1 cellular context compared by ENCODE assay signal in the genomic region with DNA sequence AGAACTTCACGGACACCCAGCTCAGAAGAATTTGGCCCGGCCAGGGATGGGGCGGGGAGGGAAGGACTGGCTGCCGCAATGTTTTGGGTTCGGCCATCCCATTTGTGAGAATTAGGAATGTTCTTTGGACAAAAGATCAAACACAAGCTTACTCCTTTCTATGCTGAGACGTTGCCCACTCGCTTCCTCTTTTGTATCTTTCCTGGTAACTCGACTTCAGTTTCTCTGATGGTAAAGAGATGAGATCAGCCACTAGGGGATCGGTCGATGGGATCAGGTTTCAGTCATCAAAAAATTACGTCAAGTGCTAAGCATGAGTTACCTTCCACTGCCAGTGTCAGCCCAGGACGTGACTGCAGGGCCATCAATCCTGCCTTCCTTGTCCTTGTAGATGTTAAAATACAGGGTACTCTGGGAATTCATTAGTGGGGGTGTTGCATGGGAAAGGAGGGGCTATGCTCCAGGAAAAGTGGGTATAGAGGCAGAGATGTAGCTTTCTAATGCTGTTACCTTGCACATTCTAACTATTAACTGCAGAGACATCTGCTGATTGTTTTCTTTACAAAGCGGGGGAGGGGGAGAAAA.
TF ChIP-seq lines count a peak whose summit lies in the region.

No MANE protein-coding gene starts in this region.

TF ChIP-seq in K562, 482 proteins besides CTCF, POLR2A, EP300 and RAD21 (continued from another document):
- TF ChIP-seq, protein P1, sequence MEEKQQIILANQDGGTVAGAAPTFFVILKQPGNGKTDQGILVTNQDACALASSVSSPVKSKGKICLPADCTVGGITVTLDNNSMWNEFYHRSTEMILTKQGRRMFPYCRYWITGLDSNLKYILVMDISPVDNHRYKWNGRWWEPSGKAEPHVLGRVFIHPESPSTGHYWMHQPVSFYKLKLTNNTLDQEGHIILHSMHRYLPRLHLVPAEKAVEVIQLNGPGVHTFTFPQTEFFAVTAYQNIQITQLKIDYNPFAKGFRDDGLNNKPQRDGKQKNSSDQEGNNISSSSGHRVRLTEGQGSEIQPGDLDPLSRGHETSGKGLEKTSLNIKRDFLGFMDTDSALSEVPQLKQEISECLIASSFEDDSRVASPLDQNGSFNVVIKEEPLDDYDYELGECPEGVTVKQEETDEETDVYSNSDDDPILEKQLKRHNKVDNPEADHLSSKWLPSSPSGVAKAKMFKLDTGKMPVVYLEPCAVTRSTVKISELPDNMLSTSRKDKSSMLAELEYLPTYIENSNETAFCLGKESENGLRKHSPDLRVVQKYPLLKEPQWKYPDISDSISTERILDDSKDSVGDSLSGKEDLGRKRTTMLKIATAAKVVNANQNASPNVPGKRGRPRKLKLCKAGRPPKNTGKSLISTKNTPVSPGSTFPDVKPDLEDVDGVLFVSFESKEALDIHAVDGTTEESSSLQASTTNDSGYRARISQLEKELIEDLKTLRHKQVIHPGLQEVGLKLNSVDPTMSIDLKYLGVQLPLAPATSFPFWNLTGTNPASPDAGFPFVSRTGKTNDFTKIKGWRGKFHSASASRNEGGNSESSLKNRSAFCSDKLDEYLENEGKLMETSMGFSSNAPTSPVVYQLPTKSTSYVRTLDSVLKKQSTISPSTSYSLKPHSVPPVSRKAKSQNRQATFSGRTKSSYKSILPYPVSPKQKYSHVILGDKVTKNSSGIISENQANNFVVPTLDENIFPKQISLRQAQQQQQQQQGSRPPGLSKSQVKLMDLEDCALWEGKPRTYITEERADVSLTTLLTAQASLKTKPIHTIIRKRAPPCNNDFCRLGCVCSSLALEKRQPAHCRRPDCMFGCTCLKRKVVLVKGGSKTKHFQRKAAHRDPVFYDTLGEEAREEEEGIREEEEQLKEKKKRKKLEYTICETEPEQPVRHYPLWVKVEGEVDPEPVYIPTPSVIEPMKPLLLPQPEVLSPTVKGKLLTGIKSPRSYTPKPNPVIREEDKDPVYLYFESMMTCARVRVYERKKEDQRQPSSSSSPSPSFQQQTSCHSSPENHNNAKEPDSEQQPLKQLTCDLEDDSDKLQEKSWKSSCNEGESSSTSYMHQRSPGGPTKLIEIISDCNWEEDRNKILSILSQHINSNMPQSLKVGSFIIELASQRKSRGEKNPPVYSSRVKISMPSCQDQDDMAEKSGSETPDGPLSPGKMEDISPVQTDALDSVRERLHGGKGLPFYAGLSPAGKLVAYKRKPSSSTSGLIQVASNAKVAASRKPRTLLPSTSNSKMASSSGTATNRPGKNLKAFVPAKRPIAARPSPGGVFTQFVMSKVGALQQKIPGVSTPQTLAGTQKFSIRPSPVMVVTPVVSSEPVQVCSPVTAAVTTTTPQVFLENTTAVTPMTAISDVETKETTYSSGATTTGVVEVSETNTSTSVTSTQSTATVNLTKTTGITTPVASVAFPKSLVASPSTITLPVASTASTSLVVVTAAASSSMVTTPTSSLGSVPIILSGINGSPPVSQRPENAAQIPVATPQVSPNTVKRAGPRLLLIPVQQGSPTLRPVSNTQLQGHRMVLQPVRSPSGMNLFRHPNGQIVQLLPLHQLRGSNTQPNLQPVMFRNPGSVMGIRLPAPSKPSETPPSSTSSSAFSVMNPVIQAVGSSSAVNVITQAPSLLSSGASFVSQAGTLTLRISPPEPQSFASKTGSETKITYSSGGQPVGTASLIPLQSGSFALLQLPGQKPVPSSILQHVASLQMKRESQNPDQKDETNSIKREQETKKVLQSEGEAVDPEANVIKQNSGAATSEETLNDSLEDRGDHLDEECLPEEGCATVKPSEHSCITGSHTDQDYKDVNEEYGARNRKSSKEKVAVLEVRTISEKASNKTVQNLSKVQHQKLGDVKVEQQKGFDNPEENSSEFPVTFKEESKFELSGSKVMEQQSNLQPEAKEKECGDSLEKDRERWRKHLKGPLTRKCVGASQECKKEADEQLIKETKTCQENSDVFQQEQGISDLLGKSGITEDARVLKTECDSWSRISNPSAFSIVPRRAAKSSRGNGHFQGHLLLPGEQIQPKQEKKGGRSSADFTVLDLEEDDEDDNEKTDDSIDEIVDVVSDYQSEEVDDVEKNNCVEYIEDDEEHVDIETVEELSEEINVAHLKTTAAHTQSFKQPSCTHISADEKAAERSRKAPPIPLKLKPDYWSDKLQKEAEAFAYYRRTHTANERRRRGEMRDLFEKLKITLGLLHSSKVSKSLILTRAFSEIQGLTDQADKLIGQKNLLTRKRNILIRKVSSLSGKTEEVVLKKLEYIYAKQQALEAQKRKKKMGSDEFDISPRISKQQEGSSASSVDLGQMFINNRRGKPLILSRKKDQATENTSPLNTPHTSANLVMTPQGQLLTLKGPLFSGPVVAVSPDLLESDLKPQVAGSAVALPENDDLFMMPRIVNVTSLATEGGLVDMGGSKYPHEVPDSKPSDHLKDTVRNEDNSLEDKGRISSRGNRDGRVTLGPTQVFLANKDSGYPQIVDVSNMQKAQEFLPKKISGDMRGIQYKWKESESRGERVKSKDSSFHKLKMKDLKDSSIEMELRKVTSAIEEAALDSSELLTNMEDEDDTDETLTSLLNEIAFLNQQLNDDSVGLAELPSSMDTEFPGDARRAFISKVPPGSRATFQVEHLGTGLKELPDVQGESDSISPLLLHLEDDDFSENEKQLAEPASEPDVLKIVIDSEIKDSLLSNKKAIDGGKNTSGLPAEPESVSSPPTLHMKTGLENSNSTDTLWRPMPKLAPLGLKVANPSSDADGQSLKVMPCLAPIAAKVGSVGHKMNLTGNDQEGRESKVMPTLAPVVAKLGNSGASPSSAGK (IDR thresholded peaks at IDR 0.05): peak; percentile 58; the same call in 1 of the 2 replicates
- TF ChIP-seq TFAP4 (CRISPR knock-in tag; IDR thresholded peaks at IDR 0.05; ENCODE audit: borderline replicate concordance) (no peak), IRF9 (tag; IDR thresholded peaks at IDR 0.05) (no peak), RBBP5 (IDR thresholded peaks at IDR 0.05; ENCODE audit: borderline replicate concordance, insufficient read depth, low read length, poor library complexity, severe bottlenecking) (peak; percentile 64), ZNF644 (tag; IDR thresholded peaks at IDR 0.05; ENCODE audit: low read depth) (no peak), ZNF12 (CRISPR knock-in tag; IDR thresholded peaks at IDR 0.05) (no peak), ZEB2 (IDR thresholded peaks at IDR 0.05) (peak; percentile 80), PBX2 (CRISPR knock-in tag; IDR thresholded peaks at IDR 0.05; ENCODE audit: low read depth) (no peak), PBX2 (tag; conservative IDR thresholded peaks at IDR 0.05; ENCODE audit: low read depth) (peak; percentile 92), MEIS2 (IDR thresholded peaks at IDR 0.05; ENCODE audit: partially characterized antibody) (peak; percentile 93), POLR2H (tag; IDR thresholded peaks at IDR 0.05; ENCODE audit: low read depth) (0 out of 2 replicates have a peak, but pooled peaks have one; percentile 46), ARNT (IDR thresholded peaks at IDR 0.05) (peak in 1 of 2 experiments; percentile 80; a peak in 1 of 4 replicates)
